15 cellular contexts compared by ENCODE assay signal in the genomic region with DNA sequence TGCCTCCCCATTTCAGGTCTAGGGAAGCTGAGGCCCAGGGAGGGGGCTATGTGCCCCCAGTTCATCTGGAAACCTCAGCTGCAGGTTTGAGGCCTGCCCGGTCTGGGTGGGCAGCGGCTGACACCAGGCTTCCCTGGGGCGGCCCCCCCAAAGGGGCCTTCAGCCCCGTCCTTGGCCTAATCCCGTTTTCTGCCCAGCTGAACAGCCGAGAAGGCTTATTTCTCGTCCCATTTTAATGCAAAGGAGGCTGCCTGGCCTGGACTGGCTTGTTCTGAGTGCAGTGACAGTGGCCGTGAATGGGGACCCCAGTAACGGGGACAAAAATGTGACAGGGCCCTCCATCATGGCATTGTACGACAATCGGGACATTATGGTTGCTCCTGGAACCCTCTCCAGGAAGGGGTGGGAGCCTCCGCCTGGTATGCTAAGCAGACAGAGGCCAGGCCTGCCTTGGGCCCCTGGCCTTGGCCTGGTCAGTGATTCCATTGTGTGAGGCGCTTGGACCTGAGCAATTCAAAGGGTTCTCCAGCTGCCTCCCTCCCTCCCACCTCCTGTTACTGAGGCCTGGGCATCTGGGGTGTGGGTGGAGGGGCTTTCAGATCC.
DNase-seq lines count a peak whose midpoint lies in the region; ATAC-seq and TF ChIP-seq lines count a peak whose summit lies in the region.
"Had no signal": no experiment of that assay in that cellular context is flagged by ENCODE, and none has a peak within 500 bp of the region (broad histone marks: within the 10 kb centered on the region; RNA-seq: fewer than 3 reads in every experiment).

No MANE protein-coding gene starts in this region.

- H3K27me3 Mint-ChIP-seq in neural crest cell (ENCODE audit: low read depth): no peaks in the 10 kb centered on the region

- no peak for ATAC-seq in aorta (ENCODE audit: low FRiP score)

- H3K4me3 Mint-ChIP-seq in neural crest cell: peak overlapping the region; percentile 58

- H3K4me1 ChIP-seq in NT2/D1 (ENCODE audit: insufficient read depth, insufficient read length) (peaks cover 19% of the 10 kb centered on the region), aorta (ENCODE audit: control insufficient read depth in 1 of 2, insufficient read depth in 2 of 2, low read length in 2 of 2) (no peaks in the 10 kb centered on the region)

- H3K4me1 Mint-ChIP-seq in neural crest cell: peaks cover 88% of the 10 kb centered on the region

- no peaks in the 10 kb centered on the region for H3K36me3 Mint-ChIP-seq in neural crest cell (ENCODE audit: low read depth)

- H3K36me3 ChIP-seq in NT2/D1 (ENCODE audit: insufficient read depth, insufficient read length, low read length): no peaks in the 10 kb centered on the region
- H3K36me3 ChIP-seq in aorta (ENCODE audit: control insufficient read depth in 1 of 2, insufficient read depth in 2 of 2, low read length in 1 of 2): no peaks in the 10 kb centered on the region

- H3K9me3 ChIP-seq in NT2/D1 (ENCODE audit: insufficient read depth, low read length) (no peaks in the 10 kb centered on the region), aorta (ENCODE audit: control insufficient read depth, low read length) (no peaks in the 10 kb centered on the region)

- intact Hi-C loops in aorta (cut with DNase I): no loop called here

- H3K27ac ChIP-seq in aorta (ENCODE audit: low read depth in 1 of 2, low read length in 2 of 2): no peak overlapping the region

- H3K27me3 ChIP-seq in NT2/D1 (ENCODE audit: insufficient read depth, insufficient read length): peaks cover 10% of the 10 kb centered on the region
- no peaks in the 10 kb centered on the region for H3K27me3 ChIP-seq in aorta (ENCODE audit: control insufficient read depth in 1 of 2, insufficient read depth in 2 of 2, low read length in 1 of 2)

- no peaks in the 10 kb centered on the region for H3K9me3 Mint-ChIP-seq in neural crest cell

- DNase-seq in NT2/D1 (ENCODE audit: low read depth, low spot score) (no peak), globus pallidus (ENCODE audit: low spot score) (peak; percentile 31), neural crest cell (ENCODE audit: low read depth, low spot score) (peak; percentile 44), aorta (peak; percentile 24 to 38), NOMO-1 treated with DMSO at 0.1 percent for 48 hours (lab: John Stamatoyannopoulos, UW; ENCODE audit: unreplicated experiment) (no peak), NCI-H1930 (lab: John Stamatoyannopoulos, UW) (no peak)
- DNase-seq in activated CD4-positive, alpha-beta T cell treated with anti-CD3 and anti-CD28 coated beads, Interleukin-2, amount 50 U/mL, for 4 hours: no peak
- DNase-seq: ACHN, AML-193, COR-L47, DMS153, NCI-H1105 treated with DMSO at 0.1 percent for 48 hours, NCI-H187 treated with DMSO at 0.1 percent for 48 hours, NCI-H446, NCI-H748 treated with DMSO at 0.1 percent for 48 hours had no signal

- H3K27ac Mint-ChIP-seq in neural crest cell (ENCODE audit: unreplicated experiment): peak overlapping the region; percentile 96

- WGBS in aorta, 2 donors: 88 to 90% methylated on average over 13 of the region's 13 CpGs

- TF ChIP-seq CTCF in neural crest cell (conservative IDR thresholded peaks at IDR 0.05): no peak

- H3K4me3 ChIP-seq in NT2/D1 (ENCODE audit: insufficient read length, low read depth): no peak overlapping the region
- H3K4me3 ChIP-seq in aorta (ENCODE audit: low read length in 2 of 2): no peak overlapping the region

- H3K9ac ChIP-seq in NT2/D1 (ENCODE audit: insufficient read length, low read depth): peak overlapping the region; percentile 24

Comparison
In these comparisons a context has a peak if more than half of its experiments do, and no peak if none do; other contexts are left out.
1. DNase-seq: peak in globus pallidus (single experiment), neural crest cell (single experiment) and aorta (2 of 2); none in NT2/D1 (single experiment), NOMO-1 treated with DMSO at 0.1 percent for 48 hours (single experiment), NCI-H1930 (0 of 2) and activated CD4-positive, alpha-beta T cell treated with anti-CD3 and anti-CD28 coated beads, Interleukin-2, amount 50 U/mL, for 4 hours (0 of 2).